Comparison of ENCODE assay signal across 9 cellular contexts in the genomic region with DNA sequence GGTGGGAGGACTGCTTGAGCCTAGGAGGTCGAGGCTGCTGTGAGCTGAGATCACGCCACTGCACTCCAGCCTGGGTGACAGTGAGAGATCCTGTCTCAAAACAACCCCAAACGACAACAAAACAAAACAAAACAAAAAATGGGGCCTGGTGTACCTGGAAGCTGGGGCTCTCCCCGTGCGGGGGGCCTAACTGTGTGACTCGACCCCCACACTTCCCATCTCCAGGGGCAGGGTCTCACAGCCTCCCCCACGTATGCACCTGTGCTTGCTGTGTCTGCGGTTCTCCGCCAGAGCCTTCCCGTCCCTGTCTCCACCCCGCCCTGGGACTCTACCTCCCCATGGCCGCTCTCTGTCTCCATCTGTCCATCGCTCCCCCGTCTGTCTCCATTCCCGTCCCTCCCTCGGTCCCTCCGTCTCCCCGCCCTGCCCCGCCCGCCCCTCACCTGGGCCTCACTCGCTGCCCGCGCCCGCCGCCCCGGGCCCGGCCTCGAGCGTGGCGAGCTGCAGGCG. TPM values are rescaled to one million over a fixed set of nuclear protein-coding genes. Genes with fewer than 3 reads are reported as not detected.
DNase-seq lines count a peak whose midpoint lies in the region; ATAC-seq, FAIRE-seq and TF ChIP-seq lines count a peak whose summit lies in the region.
"Had no signal": no experiment of that assay in that cellular context is flagged by ENCODE, and none has a peak within 500 bp of the region (broad histone marks: within the 10 kb centered on the region; RNA-seq: fewer than 3 reads in every experiment).

No MANE protein-coding gene starts in this region.

- peak overlapping the region; percentile 32 to 93 (median 53) for H3K4me3 ChIP-seq in transverse colon

- H3K27ac ChIP-seq in transverse colon, result peak overlapping the region; percentile 94 to 99 (median 96)

- H3K36me3 ChIP-seq in transverse colon, result peaks cover 0 to 2% (median 0%) of the 10 kb centered on the region in 4 donors

- no peak for ATAC-seq in GM21360 (IDR thresholded peaks at IDR 0.05; ENCODE audit: unreplicated experiment)

- peak; percentile 24 for DNase-seq in activated naive CD4-positive, alpha-beta T cell treated with Interleukin-2 at 50 U/mL for 16 hours
- no peak for DNase-seq in activated naive CD4-positive, alpha-beta T cell (lab: John Stamatoyannopoulos, UW)
- no peak for DNase-seq in activated T-helper 1 cell treated with anti-CD3 and anti-CD28 coated beads, Interleukin-12 subunit alpha, Interleukin-12 subunit beta, Interleukin-2, Interleukin-4 antibody, amounts not matched to agents 30 ng/mL and 10 ng/mL and 1 ng/mL, durations not matched to agents 14 hours and 24 hours and 36 hours (ENCODE audit: low spot score)
- DNase-seq in immature natural killer cell (no peak), transverse colon (peak; percentile 30), GM19239 (ENCODE audit: insufficient read length, low spot score) (no peak), NCI-H226 (no peak)

- peak overlapping the region; percentile 92 for H3K27ac Mint-ChIP-seq in activated T-helper 1 cell treated with anti-CD3 and anti-CD28 coated beads, Interleukin-12 subunit alpha, Interleukin-12 subunit beta, Interleukin-2, Interleukin-4 antibody, amounts not matched to agents 30 ng/mL and 10 ng/mL and 1 ng/mL, durations not matched to agents 14 hours and 24 hours and 36 hours
- peak overlapping the region; percentile 46 to 92 (median 74) for H3K27ac Mint-ChIP-seq in immature natural killer cell

- WGBS in transverse colon (ENCODE audit: low coverage in 1 of 2), 2 donors, result 4 to 9% methylated on average over 11 to 26 of the region's 31 CpGs

- no peak for FAIRE-seq in GM19239 (lab: Jason Lieb, UNC)

- H3K4me1 Mint-ChIP-seq in activated T-helper 1 cell treated with anti-CD3 and anti-CD28 coated beads, Interleukin-12 subunit alpha, Interleukin-12 subunit beta, Interleukin-2, Interleukin-4 antibody, amounts not matched to agents 30 ng/mL and 10 ng/mL and 1 ng/mL, durations not matched to agents 14 hours and 24 hours and 36 hours (ENCODE audit: low read depth), result peaks cover 25% of the 10 kb centered on the region
- H3K4me1 Mint-ChIP-seq in immature natural killer cell, result peaks cover 51 to 54% of the 10 kb centered on the region in 2 donors

- H3K9me3 ChIP-seq in transverse colon, result no peaks in the 10 kb centered on the region

- no peaks in the 10 kb centered on the region for H3K27me3 Mint-ChIP-seq in activated T-helper 1 cell treated with anti-CD3 and anti-CD28 coated beads, Interleukin-12 subunit alpha, Interleukin-12 subunit beta, Interleukin-2, Interleukin-4 antibody, amounts not matched to agents 30 ng/mL and 10 ng/mL and 1 ng/mL, durations not matched to agents 14 hours and 24 hours and 36 hours (ENCODE audit: insufficient read depth)
- H3K27me3 Mint-ChIP-seq in immature natural killer cell (ENCODE audit: low read depth in 3 of 3), result peaks cover 13 to 23% (median 16%) of the 10 kb centered on the region in 3 donors

- H3K27me3 ChIP-seq in transverse colon, result no peaks in the 10 kb centered on the region

- TF ChIP-seq CTCF in transverse colon (IDR thresholded peaks at IDR 0.05), result no peak

- in situ Hi-C loops in transverse colon (cut with MboI; ENCODE audit: low pct_ligation_motif_present in 1 of 4, low pct_unique_long_range_greater_than_20kb in 1 of 4, low sequenced_read_pairs in 3 of 4), result loop anchor here in 1 of 4 donors (25.0 kb wide), 1 partner anchor 96 kb away; a partner anchor contains a TSS

- peak overlapping the region; percentile 92 for H3K4me3 Mint-ChIP-seq in activated T-helper 1 cell treated with anti-CD3 and anti-CD28 coated beads, Interleukin-12 subunit alpha, Interleukin-12 subunit beta, Interleukin-2, Interleukin-4 antibody, amounts not matched to agents 30 ng/mL and 10 ng/mL and 1 ng/mL, durations not matched to agents 14 hours and 24 hours and 36 hours
- peak overlapping the region; percentile 74 to 83 (median 82) for H3K4me3 Mint-ChIP-seq in immature natural killer cell

- TF ChIP-seq POLR2A in transverse colon (IDR thresholded peaks at IDR 0.05), result no peak

- peaks cover 26% of the 10 kb centered on the region for H3K36me3 Mint-ChIP-seq in activated T-helper 1 cell treated with anti-CD3 and anti-CD28 coated beads, Interleukin-12 subunit alpha, Interleukin-12 subunit beta, Interleukin-2, Interleukin-4 antibody, amounts not matched to agents 30 ng/mL and 10 ng/mL and 1 ng/mL, durations not matched to agents 14 hours and 24 hours and 36 hours (ENCODE audit: low read depth)
- H3K36me3 Mint-ChIP-seq in immature natural killer cell, result peaks cover 2 to 9% (median 3%) of the 10 kb centered on the region in 3 donors

- no peak for TF ChIP-seq EP300 in transverse colon (IDR thresholded peaks at IDR 0.05; ENCODE audit: low read depth)

- intact Hi-C loops in activated T-helper 1 cell treated with anti-CD3 and anti-CD28 coated beads, Interleukin-12 subunit alpha, Interleukin-12 subunit beta, Interleukin-2, Interleukin-4 antibody, amounts not matched to agents 30 ng/mL and 10 ng/mL and 1 ng/mL, durations not matched to agents 14 hours and 24 hours and 36 hours (cut with micrococcal nuclease), result no loop called here
- intact Hi-C loops in transverse colon (cut with DNase I; ENCODE audit: low total_unique reads), result loop anchor here (5.0 to 10.0 kb wide), 2 partner anchors 81 to 271 kb away; a partner anchor contains a TSS

- H3K4me1 ChIP-seq in transverse colon, result peaks cover 27 to 41% (median 38%) of the 10 kb centered on the region in 4 donors

- no peaks in the 10 kb centered on the region for H3K9me3 Mint-ChIP-seq in activated T-helper 1 cell treated with anti-CD3 and anti-CD28 coated beads, Interleukin-12 subunit alpha, Interleukin-12 subunit beta, Interleukin-2, Interleukin-4 antibody, amounts not matched to agents 30 ng/mL and 10 ng/mL and 1 ng/mL, durations not matched to agents 14 hours and 24 hours and 36 hours
- no peaks in the 10 kb centered on the region for H3K9me3 Mint-ChIP-seq in immature natural killer cell

RNA-seq across cellular contexts. Expression of a gene that starts 0.8 kb away (rescaled TPM):
- 9.7 and 10.6 TPM in 2 replicates for total RNA-seq in activated T-helper 1 cell treated with anti-CD3 and anti-CD28 coated beads, Interleukin-12 subunit alpha, Interleukin-12 subunit beta, Interleukin-2, Interleukin-4 antibody, amounts not matched to agents 30 ng/mL and 10 ng/mL and 1 ng/mL, durations not matched to agents 14 hours and 24 hours and 36 hours
- 1 to 10 TPM in 1 of 3 donors, not detected in 2; 1.0 TPM for polyA plus RNA-seq in immature natural killer cell
- total RNA-seq in transverse colon, result 100 to 1,000 TPM in 1 of 4 donors, 10 to 100 TPM in 3; 12.0 to 199 (median 42.5) TPM

RNA-seq across cellular contexts. Expression of a gene that starts 2.4 kb away (rescaled TPM):
- 1,835 and 1,847 TPM in 2 replicates for total RNA-seq in activated T-helper 1 cell treated with anti-CD3 and anti-CD28 coated beads, Interleukin-12 subunit alpha, Interleukin-12 subunit beta, Interleukin-2, Interleukin-4 antibody, amounts not matched to agents 30 ng/mL and 10 ng/mL and 1 ng/mL, durations not matched to agents 14 hours and 24 hours and 36 hours
- 100 to 1,000 TPM; 118 to 365 (median 350) TPM for polyA plus RNA-seq in immature natural killer cell
- total RNA-seq in transverse colon, result 100 to 1,000 TPM; 448 to 648 (median 605) TPM

RNA-seq across cellular contexts. Expression of a gene that starts 6.7 kb away (rescaled TPM):
- total RNA-seq in activated T-helper 1 cell treated with anti-CD3 and anti-CD28 coated beads, Interleukin-12 subunit alpha, Interleukin-12 subunit beta, Interleukin-2, Interleukin-4 antibody, amounts not matched to agents 30 ng/mL and 10 ng/mL and 1 ng/mL, durations not matched to agents 14 hours and 24 hours and 36 hours, result not detected in 2 replicates
- polyA plus RNA-seq in immature natural killer cell, result not detected
- total RNA-seq in transverse colon, result not detected
- total RNA-seq: subcutaneous adipose tissue had no signal

RNA-seq across cellular contexts. Expression of a gene that starts 13.1 kb away (rescaled TPM):
- 0.34 TPM in 1 of 2 replicates, not detected in the other for total RNA-seq in activated T-helper 1 cell treated with anti-CD3 and anti-CD28 coated beads, Interleukin-12 subunit alpha, Interleukin-12 subunit beta, Interleukin-2, Interleukin-4 antibody, amounts not matched to agents 30 ng/mL and 10 ng/mL and 1 ng/mL, durations not matched to agents 14 hours and 24 hours and 36 hours
- polyA plus RNA-seq in immature natural killer cell, result not detected
- under 1 TPM in 1 of 4 donors, not detected in 3; 0.48 TPM for total RNA-seq in transverse colon
- total RNA-seq: subcutaneous adipose tissue had no signal

RNA-seq across cellular contexts. Expression of a gene that starts 20.3 kb away (rescaled TPM):
- total RNA-seq in activated T-helper 1 cell treated with anti-CD3 and anti-CD28 coated beads, Interleukin-12 subunit alpha, Interleukin-12 subunit beta, Interleukin-2, Interleukin-4 antibody, amounts not matched to agents 30 ng/mL and 10 ng/mL and 1 ng/mL, durations not matched to agents 14 hours and 24 hours and 36 hours, result 0.05 TPM in 1 of 2 replicates, not detected in the other
- polyA plus RNA-seq in immature natural killer cell, result not detected
- not detected for total RNA-seq in transverse colon
- total RNA-seq: subcutaneous adipose tissue had no signal

Comparison
In these comparisons a context has a peak if more than half of its experiments do, and no peak if none do; other contexts are left out.
1. DNase-seq: peak in activated naive CD4-positive, alpha-beta T cell treated with Interleukin-2 at 50 U/mL for 16 hours (single experiment) and transverse colon (single experiment); none in activated naive CD4-positive, alpha-beta T cell (0 of 4), activated T-helper 1 cell treated with anti-CD3 and anti-CD28 coated beads, Interleukin-12 subunit alpha, Interleukin-12 subunit beta, Interleukin-2, Interleukin-4 antibody, amounts not matched to agents 30 ng/mL and 10 ng/mL and 1 ng/mL, durations not matched to agents 14 hours and 24 hours and 36 hours (single experiment), immature natural killer cell (0 of 3), GM19239 (single experiment) and NCI-H226 (single experiment).